In the genomic region with DNA sequence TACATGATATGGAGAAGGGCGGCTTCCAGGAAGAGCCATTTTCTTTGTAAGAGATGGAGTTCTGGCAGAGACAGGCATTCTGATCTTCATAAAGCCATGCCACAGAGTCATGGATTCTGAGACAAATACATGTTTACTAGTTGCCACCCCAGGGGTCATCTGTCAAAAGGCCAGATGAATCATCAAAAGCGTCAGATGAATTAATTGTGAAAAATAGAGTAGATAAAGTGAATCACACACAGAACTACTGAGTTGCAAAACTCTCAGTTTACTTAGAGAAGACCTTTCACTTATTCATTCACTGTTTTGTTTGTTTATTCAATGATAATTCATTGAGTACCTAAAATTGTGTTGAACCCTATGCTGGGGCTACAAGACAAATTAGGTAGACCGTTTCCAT, we compare ENCODE assay signal across 22 cellular contexts.
DNase-seq lines count a peak whose midpoint lies in the region; ATAC-seq, FAIRE-seq and TF ChIP-seq lines count a peak whose summit lies in the region.
"Had no signal": no experiment of that assay in that cellular context is flagged by ENCODE, and none has a peak within 500 bp of the region (broad histone marks: within the 10 kb centered on the region; RNA-seq: fewer than 3 reads in every experiment).

No MANE protein-coding gene starts in this region.

- peaks cover 7% of the 10 kb centered on the region for H3K9me3 ChIP-seq in left ventricle myocardium inferior (replicated peaks)
- H3K9me3 ChIP-seq in T-helper 17 cell (ENCODE audit: control insufficient read depth, low read length, poor library complexity, severe bottlenecking): no peaks in the 10 kb centered on the region
- H3K9me3 ChIP-seq in Peyer's patch: peaks cover 0 to 3% (median 0%) of the 10 kb centered on the region in 4 donors
- H3K9me3 ChIP-seq: SJSA1 had no signal

- POLR2A ChIA-PET in RWPE1 (lab: Yijun Ruan, JAX; ENCODE audit: low non-redundant PET): no interaction called here

- H3K4me3 ChIP-seq in left ventricle myocardium inferior (no peak overlapping the region), Peyer's patch (no peak overlapping the region)
- H3K4me3 ChIP-seq: SJSA1 had no signal

- H3K36me3 ChIP-seq in left ventricle myocardium inferior (no peaks in the 10 kb centered on the region), Peyer's patch (no peaks in the 10 kb centered on the region)
- H3K36me3 ChIP-seq: SJSA1 had no signal

- ATAC-seq in left cardiac atrium (no peak), T-helper 17 cell (no peak), GM21717 (IDR thresholded peaks at IDR 0.05; ENCODE audit: unreplicated experiment) (no peak)

- DNase-seq in left ventricle myocardium inferior (no peak), left cardiac atrium (no peak), RWPE1 (ENCODE audit: low spot score) (peak; percentile 11), midbrain (lab: John Stamatoyannopoulos, UW) (no peak), T-helper 17 cell (no peak), Peyer's patch (no peak)
- DNase-seq: 8988T; CD4-positive, alpha-beta T cell; DMS153; GF-D8; GOT3; Karpas-422; NCI-H1105 treated with DMSO at 0.1 percent for 48 hours; NCI-H1694 treated with DMSO at 0.1 percent for 48 hours; NCI-H2107; NCI-H524; NCI-H82 had no signal

- H3K4me1 ChIP-seq in left ventricle myocardium inferior: peaks cover 3% of the 10 kb centered on the region
- H3K4me1 ChIP-seq in Peyer's patch: no peaks in the 10 kb centered on the region
- H3K4me1 ChIP-seq: SJSA1 had no signal

- no peaks in the 10 kb centered on the region for H3K4me1 Mint-ChIP-seq in T-helper 17 cell
- H3K4me1 Mint-ChIP-seq: IgD-negative memory B cell had no signal

- no peaks in the 10 kb centered on the region for H3K27me3 ChIP-seq in left ventricle myocardium inferior (ENCODE audit: low read depth)
- H3K27me3 ChIP-seq in Peyer's patch: no peaks in the 10 kb centered on the region
- H3K27me3 ChIP-seq: SJSA1 had no signal

- TF ChIP-seq CTCF in left ventricle myocardium inferior (IDR thresholded peaks at IDR 0.05; ENCODE audit: borderline replicate concordance) (no peak), RWPE1 (conservative IDR thresholded peaks at IDR 0.05; ENCODE audit: low read depth) (no peak), Peyer's patch (IDR thresholded peaks at IDR 0.05) (no peak)

- H3K4me3 Mint-ChIP-seq in T-helper 17 cell: no peak overlapping the region
- H3K4me3 Mint-ChIP-seq: CD4-positive, alpha-beta T cell; IgD-negative memory B cell had no signal

- peak; percentile 69 for FAIRE-seq in islet of Langerhans (lab: Jason Lieb, UNC)
- FAIRE-seq: HTR-8/SVneo had no signal

- H3K27ac ChIP-seq in left ventricle myocardium inferior (replicated peaks) (peak overlapping the region; percentile 46), RWPE1 (no peak overlapping the region), Peyer's patch (peak overlapping the region in 1 of 4 donors; percentile 18)
- H3K27ac ChIP-seq: SJSA1 had no signal

- intact Hi-C loops in left ventricle myocardium inferior (cut with micrococcal nuclease): no loop called here
- intact Hi-C loops in left cardiac atrium (cut with DNase I): no loop called here

- H3K27ac Mint-ChIP-seq in T-helper 17 cell: no peak overlapping the region
- H3K27ac Mint-ChIP-seq: CD4-positive, alpha-beta T cell; IgD-negative memory B cell had no signal

- no peaks in the 10 kb centered on the region for H3K36me3 Mint-ChIP-seq in T-helper 17 cell (ENCODE audit: low read depth)
- H3K36me3 Mint-ChIP-seq: IgD-negative memory B cell had no signal

- CTCF ChIA-PET in RWPE1 (lab: Yijun Ruan, JAX): no interaction called here

- H3K27me3 Mint-ChIP-seq in T-helper 17 cell: peaks cover 10% of the 10 kb centered on the region

- TF ChIP-seq POLR2A in Peyer's patch (IDR thresholded peaks at IDR 0.05): no peak
